Comparison of ENCODE assay signal across 9 cellular contexts in genomic region chr9:20980713-20981481, GRCh38. TPM values are rescaled to one million over a fixed set of nuclear protein-coding genes. Genes with fewer than 3 reads are reported as not detected.
DNase-seq lines count a peak whose midpoint lies in the region; ATAC-seq lines count a peak whose summit lies in the region.
"Had no signal": no experiment of that assay in that cellular context is flagged by ENCODE, and none has a peak within 500 bp of the region (broad histone marks: within the 10 kb centered on the region; RNA-seq: fewer than 3 reads in every experiment).

No MANE protein-coding gene starts in this region.

- H3K9me3 Mint-ChIP-seq in activated T-helper 17 cell treated with anti-CD3 and anti-CD28 coated beads, Interleukin-2, amount 50 U/mL, for 72 hours = no peaks in the 10 kb centered on the region
- H3K9me3 Mint-ChIP-seq in activated T-cell treated with anti-CD3 and anti-CD28 coated beads, Interleukin-2, amount 50 U/mL, for 4 hours = no peaks in the 10 kb centered on the region

- no peak overlapping the region for H3K4me3 Mint-ChIP-seq in activated T-helper 17 cell treated with anti-CD3 and anti-CD28 coated beads, Interleukin-2, amount 50 U/mL, for 72 hours
- no peak overlapping the region for H3K4me3 Mint-ChIP-seq in activated T-cell treated with anti-CD3 and anti-CD28 coated beads, Interleukin-2, amount 50 U/mL, for 4 hours

- H3K9ac ChIP-seq in muscle layer of colon (ENCODE audit: low read length) = no peak overlapping the region

- H3K4me1 ChIP-seq in muscle layer of colon (ENCODE audit: insufficient read depth, low read length) = peaks cover 24% of the 10 kb centered on the region

- peaks cover 56% of the 10 kb centered on the region for H3K36me3 Mint-ChIP-seq in activated T-helper 17 cell treated with anti-CD3 and anti-CD28 coated beads, Interleukin-2, amount 50 U/mL, for 72 hours (ENCODE audit: low read depth)
- peaks cover 34% of the 10 kb centered on the region for H3K36me3 Mint-ChIP-seq in activated T-cell treated with anti-CD3 and anti-CD28 coated beads, Interleukin-2, amount 50 U/mL, for 4 hours (ENCODE audit: insufficient read depth)

- H3K27me3 ChIP-seq in muscle layer of colon (ENCODE audit: control insufficient read depth in 1 of 2, insufficient read depth in 2 of 2, low read length in 2 of 2) = no peaks in the 10 kb centered on the region

- H3K36me3 ChIP-seq in muscle layer of colon (ENCODE audit: insufficient read depth, low read length) = peaks cover 10% of the 10 kb centered on the region

- H3K27ac Mint-ChIP-seq in activated T-helper 17 cell treated with anti-CD3 and anti-CD28 coated beads, Interleukin-2, amount 50 U/mL, for 72 hours = peak overlapping the region; percentile 28

- DNase-seq in LoVo (ENCODE audit: low spot score) = no peak
- DNase-seq in activated T-cell treated with anti-CD3 and anti-CD28 coated beads, Interleukin-2, amount 50 U/mL, for 4 hours = no peak
- no peak for DNase-seq in NCI-H774 (lab: John Stamatoyannopoulos, UW)
- no peak for DNase-seq in NOMO-1 (lab: John Stamatoyannopoulos, UW; ENCODE audit: unreplicated experiment in 2 of 2)

- no peaks in the 10 kb centered on the region for H3K27me3 Mint-ChIP-seq in activated T-helper 17 cell treated with anti-CD3 and anti-CD28 coated beads, Interleukin-2, amount 50 U/mL, for 72 hours
- H3K27me3 Mint-ChIP-seq in activated T-cell treated with anti-CD3 and anti-CD28 coated beads, Interleukin-2, amount 50 U/mL, for 4 hours (ENCODE audit: low read depth) = no peaks in the 10 kb centered on the region

- no peaks in the 10 kb centered on the region for H3K9me3 ChIP-seq in muscle layer of colon (ENCODE audit: low read length)

- peak overlapping the region in 1 of 2 donors; percentile 9 for H3K4me3 ChIP-seq in muscle layer of colon (ENCODE audit: low read depth in 1 of 2, low read length in 2 of 2)
- H3K4me3 ChIP-seq: SK-N-MC had no signal

- no peaks in the 10 kb centered on the region for H3K4me1 Mint-ChIP-seq in activated T-helper 17 cell treated with anti-CD3 and anti-CD28 coated beads, Interleukin-2, amount 50 U/mL, for 72 hours
- no peaks in the 10 kb centered on the region for H3K4me1 Mint-ChIP-seq in activated T-cell treated with anti-CD3 and anti-CD28 coated beads, Interleukin-2, amount 50 U/mL, for 4 hours (ENCODE audit: low read depth)

- H3K27ac ChIP-seq in muscle layer of colon (ENCODE audit: low read depth, low read length) = peak overlapping the region; percentile 45
- H3K27ac ChIP-seq: SK-N-MC had no signal

- ATAC-seq in GM18868 (IDR thresholded peaks at IDR 0.05; ENCODE audit: unreplicated experiment) = peak; percentile 82
- ATAC-seq in HG03103 (IDR thresholded peaks at IDR 0.05; ENCODE audit: low read depth, unreplicated experiment) = peak; percentile 81
- no peak for ATAC-seq in activated T-helper 17 cell treated with anti-CD3 and anti-CD28 coated beads, Interleukin-2, amount 50 U/mL, for 72 hours (replicated peaks)
- ATAC-seq in activated T-cell treated with anti-CD3 and anti-CD28 coated beads, Interleukin-2, amount 50 U/mL, for 4 hours = no peak

RNA-seq across cellular contexts. Expression of gene HACD4, which starts 50.5 kb away (rescaled TPM):
- total RNA-seq in activated T-helper 17 cell treated with anti-CD3 and anti-CD28 coated beads, Interleukin-2, amount 50 U/mL, for 72 hours = 1 to 10 TPM; 2.9 to 4.1 TPM
- total RNA-seq in activated T-cell treated with anti-CD3 and anti-CD28 coated beads, Interleukin-2, amount 50 U/mL, for 4 hours = 1 to 10 TPM; 1.2 to 1.4 (median 1.2) TPM

Comparison
In these comparisons a context has a peak if more than half of its experiments do, and no peak if none do; other contexts are left out.
1. ATAC-seq: peak in GM18868 (single experiment) and HG03103 (single experiment); none in activated T-helper 17 cell treated with anti-CD3 and anti-CD28 coated beads, Interleukin-2, amount 50 U/mL, for 72 hours (single experiment) and activated T-cell treated with anti-CD3 and anti-CD28 coated beads, Interleukin-2, amount 50 U/mL, for 4 hours (0 of 2).